ENCODE assay signal across 8 cellular contexts in genomic region chr3:160448845-160449659, GRCh38. TPM values are rescaled to one million over a fixed set of nuclear protein-coding genes. Genes with fewer than 3 reads are reported as not detected.
DNase-seq lines count a peak whose midpoint lies in the region; ATAC-seq and TF ChIP-seq lines count a peak whose summit lies in the region.

No MANE protein-coding gene starts in this region.

- H2AFZ ChIP-seq in GM23248 (peak overlapping the region; percentile 92), hepatocyte (peak overlapping the region; percentile 70)

- H3K4me2 ChIP-seq in GM23248 (ENCODE audit: unreplicated experiment) (peak overlapping the region; percentile 75), hepatocyte (peak overlapping the region; percentile 83)

- H3K4me1 ChIP-seq in GM23248 (ENCODE audit: insufficient read depth) (peaks cover 37% of the 10 kb centered on the region), ascending aorta (peaks cover 3 to 5% of the 10 kb centered on the region in 2 donors), hepatocyte (ENCODE audit: insufficient read depth) (peaks cover 4% of the 10 kb centered on the region), gastrocnemius medialis (peaks cover 0 to 7% of the 10 kb centered on the region in 2 donors)

- in situ Hi-C loops in GM23248 (cut with MboI) (no loop called here), gastrocnemius medialis (cut with MboI; ENCODE audit: low sequenced_read_pairs in 4 of 4) (no loop called here)

- H3K9ac ChIP-seq in GM23248, result peak overlapping the region; percentile 81

- TF ChIP-seq CTCF in LNCaP clone FGC (IDR thresholded peaks at IDR 0.05; ENCODE audit: control insufficient read depth, extremely low read depth, insufficient read depth), result no peak
- no peak for TF ChIP-seq CTCF in ascending aorta (IDR thresholded peaks at IDR 0.05)
- TF ChIP-seq CTCF in hepatocyte (IDR thresholded peaks at IDR 0.05; ENCODE audit: poor library complexity), result peak; percentile 15
- TF ChIP-seq CTCF in gastrocnemius medialis (IDR thresholded peaks at IDR 0.05 in 4 of 5, conservative IDR thresholded peaks at IDR 0.05 in 1 of 5), result no peak

- DNase-seq in NCI-H1092 treated with DMSO at 0.1 percent for 48 hours (lab: John Stamatoyannopoulos, UW) (peak; percentile 29), NCI-H1092 (lab: John Stamatoyannopoulos, UW) (no peak), GM23248 (peak; percentile 51), LNCaP clone FGC (ENCODE audit: low read depth) (peak; percentile 4), ascending aorta (ENCODE audit: low spot score in 2 of 2) (no peak), hepatocyte (ENCODE audit: low spot score) (no peak), gastrocnemius medialis (no peak), ecto neural progenitor cell (ENCODE audit: low spot score) (no peak)

- H3K9me2 ChIP-seq in GM23248 (ENCODE audit: insufficient read depth), result no peaks in the 10 kb centered on the region
- H3K9me2 ChIP-seq in hepatocyte (replicated peaks; ENCODE audit: insufficient read depth), result no peaks in the 10 kb centered on the region

- TF ChIP-seq POLR2A in gastrocnemius medialis (IDR thresholded peaks at IDR 0.05), result no peak

- peak overlapping the region; percentile 83 for H3K4me3 ChIP-seq in GM23248
- peak overlapping the region; percentile 56 for H3K4me3 ChIP-seq in LNCaP clone FGC (ENCODE audit: low read depth, low read length)
- H3K4me3 ChIP-seq in ascending aorta, result peak overlapping the region; percentile 68 to 74
- peak overlapping the region; percentile 64 for H3K4me3 ChIP-seq in hepatocyte
- peak overlapping the region; percentile 36 to 51 (median 42) for H3K4me3 ChIP-seq in gastrocnemius medialis

- no peaks in the 10 kb centered on the region for H3K9me3 ChIP-seq in GM23248 (ENCODE audit: low read depth)
- H3K9me3 ChIP-seq in ascending aorta, result no peaks in the 10 kb centered on the region
- no peaks in the 10 kb centered on the region for H3K9me3 ChIP-seq in hepatocyte (ENCODE audit: low read depth)
- H3K9me3 ChIP-seq in gastrocnemius medialis, result no peaks in the 10 kb centered on the region

- no peaks in the 10 kb centered on the region for H3K36me3 ChIP-seq in GM23248 (ENCODE audit: low read depth)
- H3K36me3 ChIP-seq in ascending aorta, result no peaks in the 10 kb centered on the region
- H3K36me3 ChIP-seq in hepatocyte (replicated peaks; ENCODE audit: insufficient read depth, low read depth), result no peaks in the 10 kb centered on the region
- no peaks in the 10 kb centered on the region for H3K36me3 ChIP-seq in gastrocnemius medialis

- H3K27ac ChIP-seq in GM23248 (peak overlapping the region; percentile 78), ascending aorta (peak overlapping the region; percentile 75 to 78), hepatocyte (peak overlapping the region; percentile 82), gastrocnemius medialis (no peak overlapping the region)

- ATAC-seq in gastrocnemius medialis, result peak in 1 of 2 donors; percentile 30

- H3K27me3 ChIP-seq in GM23248 (replicated peaks; ENCODE audit: insufficient read depth), result no peaks in the 10 kb centered on the region
- no peaks in the 10 kb centered on the region for H3K27me3 ChIP-seq in ascending aorta
- H3K27me3 ChIP-seq in hepatocyte, result no peaks in the 10 kb centered on the region
- H3K27me3 ChIP-seq in gastrocnemius medialis, result peaks cover 27 to 42% (median 34%) of the 10 kb centered on the region in 3 donors

- H4K20me1 ChIP-seq in GM23248 (ENCODE audit: insufficient read depth) (no peaks in the 10 kb centered on the region), hepatocyte (ENCODE audit: insufficient read depth, poor library complexity, severe bottlenecking) (no peaks in the 10 kb centered on the region)

- peaks cover 49% of the 10 kb centered on the region for H3K79me2 ChIP-seq in GM23248 (ENCODE audit: insufficient read depth)
- H3K79me2 ChIP-seq in hepatocyte, result peaks cover 45% of the 10 kb centered on the region

- intact Hi-C loops in ascending aorta (cut with DNase I), result loop anchor here (1.0 to 2.0 kb wide), 2 partner anchors 50 to 116 kb away; partner anchors contain the start of genes IFT80, KPNA4 and SMC4
- intact Hi-C loops in gastrocnemius medialis (cut with DNase I; ENCODE audit: low total_unique reads), result no loop called here

- 5% methylated on average over 22 to 26 of the region's 26 CpGs for WGBS in GM23248 (ENCODE audit: low coverage in 1 of 2, low lambda C conversion rate in 2 of 2, missing lambda C conversion rate in 2 of 2), 2 experiments
- WGBS in hepatocyte (ENCODE audit: low lambda C conversion rate, missing lambda C conversion rate), result 1% methylated on average over 26 of the region's 26 CpGs

- H3F3A ChIP-seq in GM23248 (ENCODE audit: insufficient read depth), result peaks cover 14% of the 10 kb centered on the region

RNA-seq across cellular contexts. Expression of gene TRIM59, which starts 0.5 kb away (rescaled TPM):
- 14.8 and 26.1 TPM in 2 replicates for total RNA-seq in GM23248 (2014; rRNA removed; shearing (Covaris generic))
- polyA plus RNA-seq in GM23248 (2016; fragmentation: Nextera tagmentation; extraction: Ambion mirVana) (23.9 and 25.0 TPM in 2 replicates), hepatocyte (4.6 and 6.4 TPM in 2 replicates)
- total RNA-seq in ascending aorta (not detected), hepatocyte (9.8 and 14.0 TPM in 2 replicates), gastrocnemius medialis (under 1 TPM; 0.13 to 0.55 (median 0.46) TPM)

RNA-seq across cellular contexts. Expression of gene SMC4, which starts 49.6 kb away (rescaled TPM):
- 40.2 and 73.6 TPM in 2 replicates for total RNA-seq in GM23248 (2014; rRNA removed; shearing (Covaris generic))
- polyA plus RNA-seq in GM23248 (2016; fragmentation: Nextera tagmentation; extraction: Ambion mirVana) (69.7 and 88.2 TPM in 2 replicates), hepatocyte (55.4 and 59.7 TPM in 2 replicates)
- total RNA-seq in ascending aorta (5.0 TPM), hepatocyte (47.3 and 49.6 TPM in 2 replicates), gastrocnemius medialis (10 to 100 TPM in 3 of 4 donors, 1 to 10 TPM in 1; 7.2 to 24.3 (median 14.7) TPM)

RNA-seq across cellular contexts. Expression of gene IFT80, which starts 50.0 kb away (rescaled TPM):
- 48.4 and 59.4 TPM in 2 replicates for total RNA-seq in GM23248 (2014; rRNA removed; shearing (Covaris generic))
- polyA plus RNA-seq in GM23248 (2016; fragmentation: Nextera tagmentation; extraction: Ambion mirVana) (15.2 and 19.8 TPM in 2 replicates), hepatocyte (13.5 and 19.2 TPM in 2 replicates)
- total RNA-seq in ascending aorta (10.2 TPM), hepatocyte (43.3 and 48.2 TPM in 2 replicates), gastrocnemius medialis (1 to 10 TPM; 3.9 to 7.9 (median 6.0) TPM)

Comparison
In these comparisons a context has a peak if more than half of its experiments do, and no peak if none do; other contexts are left out.
1. DNase-seq: peak in NCI-H1092 treated with DMSO at 0.1 percent for 48 hours (single experiment), GM23248 (single experiment) and LNCaP clone FGC (single experiment); none in NCI-H1092 (single experiment), ascending aorta (0 of 2), hepatocyte (single experiment), gastrocnemius medialis (0 of 2) and ecto neural progenitor cell (single experiment).
2. H3K27ac ChIP-seq: peak in GM23248 (single experiment), ascending aorta (2 of 2) and hepatocyte (single experiment); none in gastrocnemius medialis (0 of 4).
3. Peak in every context shown above with its lines, with median percentiles within 50 percentile points of each other: H3K4me3 ChIP-seq.